19 cellular contexts compared by ENCODE assay signal in genomic region chr2:28678944-28679343, GRCh38.
DNase-seq lines count a peak whose midpoint lies in the region; ATAC-seq and TF ChIP-seq lines count a peak whose summit lies in the region.
"Had no signal": no experiment of that assay in that cellular context is flagged by ENCODE, and none has a peak within 500 bp of the region (broad histone marks: within the 10 kb centered on the region; RNA-seq: fewer than 3 reads in every experiment).

No MANE protein-coding gene starts in this region.

- peaks cover 41% of the 10 kb centered on the region for H3K4me1 Mint-ChIP-seq in mesothelial cell of epicardium

- peak overlapping the region; percentile 58 for H3K27ac Mint-ChIP-seq in mesothelial cell of epicardium

- 90% methylated on average over 1 of the region's 1 CpG for WGBS in suprapubic skin

- ATAC-seq in activated CD4-positive, CD25-positive, alpha-beta regulatory T cell treated with anti-CD3 and anti-CD28 coated beads, Interleukin-2, amount 50 U/mL, for 24 hours, result peak; percentile 66 to 77
- ATAC-seq in GM21423 (IDR thresholded peaks at IDR 0.05; ENCODE audit: unreplicated experiment), result no peak
- ATAC-seq: naive thymus-derived CD8-positive, alpha-beta T cell; right lobe of liver had no signal

- no peaks in the 10 kb centered on the region for H3K9me3 ChIP-seq in suprapubic skin
- H3K9me3 ChIP-seq: right lobe of liver had no signal

- no peaks in the 10 kb centered on the region for H3K27me3 Mint-ChIP-seq in mesothelial cell of epicardium (ENCODE audit: low read depth)
- H3K27me3 Mint-ChIP-seq: activated naive CD8-positive, alpha-beta T cell treated with anti-CD3 and anti-CD28 coated beads, Interleukin-2, amount 10 ng/mL, durations not matched to agents 7 days and 5 days; naive thymus-derived CD8-positive, alpha-beta T cell had no signal

- peaks cover under 1% of the 10 kb centered on the region for H3K9me3 Mint-ChIP-seq in mesothelial cell of epicardium
- H3K9me3 Mint-ChIP-seq: H9; naive thymus-derived CD8-positive, alpha-beta T cell had no signal

- DNase-seq in activated CD4-positive, CD25-positive, alpha-beta regulatory T cell treated with anti-CD3 and anti-CD28 coated beads, Interleukin-2, amount 50 U/mL, for 72 hours, result no peak
- DNase-seq in stimulated activated CD4-positive, alpha-beta T cell treated with anti-CD3 and anti-CD28 coated beads, Interleukin-1b, Interleukin-23, amount 100 ng/mL, for 48 hours, result peak; percentile 28
- DNase-seq in stimulated activated CD4-positive, alpha-beta T cell treated with anti-CD3 and anti-CD28 coated beads, Interleukin-4, amount 100 ng/mL, for 4 hours, result no peak
- DNase-seq in mesothelial cell of epicardium (ENCODE audit: low spot score in 2 of 2, unreplicated experiment in 2 of 2), result no peak
- no peak for DNase-seq in suprapubic skin (ENCODE audit: low spot score in 2 of 2)
- DNase-seq in occipital lobe (lab: John Stamatoyannopoulos, UW), result no peak
- DNase-seq: activated naive CD8-positive, alpha-beta T cell treated with anti-CD3 and anti-CD28 coated beads, Interleukin-2, amount 10 ng/mL, durations not matched to agents 7 days and 5 days; caudate nucleus; DMS79; effector memory CD4-positive, alpha-beta T cell; H9; naive thymus-derived CD8-positive, alpha-beta T cell; NCI-H1092 treated with DMSO at 0.1 percent for 48 hours; NK-92 treated with Interleukin-12 subunit alpha and Interleukin-12 subunit beta, amount 100 ng/mL, for 24 hours; right lobe of liver; SHP77 had no signal

- TF ChIP-seq EP300 in suprapubic skin (IDR thresholded peaks at IDR 0.05), result no peak

- H3K4me3 Mint-ChIP-seq in mesothelial cell of epicardium, result no peak overlapping the region
- H3K4me3 Mint-ChIP-seq: activated naive CD8-positive, alpha-beta T cell treated with anti-CD3 and anti-CD28 coated beads, Interleukin-2, amount 10 ng/mL, durations not matched to agents 7 days and 5 days; H9; naive thymus-derived CD8-positive, alpha-beta T cell had no signal

- H3K36me3 ChIP-seq in suprapubic skin, result no peaks in the 10 kb centered on the region
- H3K36me3 ChIP-seq: right lobe of liver had no signal

- H3K27ac ChIP-seq in suprapubic skin, result peak overlapping the region; percentile 68
- H3K27ac ChIP-seq: 22Rv1, right lobe of liver had no signal

- TF ChIP-seq POLR2A in suprapubic skin (IDR thresholded peaks at IDR 0.05), result no peak

- no peaks in the 10 kb centered on the region for H3K27me3 ChIP-seq in suprapubic skin
- H3K27me3 ChIP-seq: right lobe of liver had no signal

- no peak overlapping the region for H3K4me3 ChIP-seq in suprapubic skin
- H3K4me3 ChIP-seq: right lobe of liver had no signal

- peaks cover 35% of the 10 kb centered on the region for H3K4me1 ChIP-seq in suprapubic skin

- TF ChIP-seq CTCF in mesothelial cell of epicardium (IDR thresholded peaks at IDR 0.05; ENCODE audit: unreplicated experiment) (no peak), suprapubic skin (IDR thresholded peaks at IDR 0.05) (no peak)

- no peaks in the 10 kb centered on the region for H3K36me3 Mint-ChIP-seq in mesothelial cell of epicardium
- H3K36me3 Mint-ChIP-seq: naive thymus-derived CD8-positive, alpha-beta T cell had no signal
